17 cellular contexts compared by ENCODE assay signal in the genomic region with DNA sequence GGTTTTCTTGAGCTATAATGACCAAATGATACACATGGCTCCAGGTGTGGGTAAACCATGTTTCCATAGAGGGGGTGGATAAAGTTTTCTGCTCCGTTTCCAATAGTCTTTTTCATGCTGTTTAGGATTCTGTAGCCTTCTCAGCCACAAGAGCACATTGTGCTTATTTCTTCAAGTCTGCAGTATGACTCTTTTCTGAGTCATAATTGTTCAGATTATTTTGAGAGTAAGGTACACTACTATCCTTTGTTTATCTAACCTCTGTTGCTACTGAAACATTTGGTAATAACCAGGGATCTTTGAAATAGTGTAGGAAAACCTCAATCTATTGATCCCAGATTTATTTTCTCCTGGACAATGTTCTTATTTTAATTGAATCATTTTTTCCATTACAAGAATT.
A peak's percentile ranks its signal among the peaks of the same experiment; 100 is the strongest.
DNase-seq lines count a peak whose midpoint lies in the region; FAIRE-seq and TF ChIP-seq lines count a peak whose summit lies in the region.
"Had no signal": no experiment of that assay in that cellular context is flagged by ENCODE, and none has a peak within 500 bp of the region (broad histone marks: within the 10 kb centered on the region; RNA-seq: fewer than 3 reads in every experiment).

No MANE protein-coding gene starts in this region.

- H3K27ac Mint-ChIP-seq in MCF 10A (ENCODE audit: low read depth, unreplicated experiment), result peak overlapping the region; percentile 90
- H3K27ac Mint-ChIP-seq: CD4-positive, alpha-beta memory T cell; T-helper 17 cell had no signal

- CTCF ChIA-PET in MCF 10A (lab: Yijun Ruan, JAX), result interaction anchor here (0.6 kb wide), 1 partner anchor 285 kb away, joined by 4 read pairs; no protein-coding TSS in a partner anchor

- in situ Hi-C loops in brain microvascular endothelial cell (cut with HindIII; ENCODE audit: low pct_ligation_motif_present, low sequenced_read_pairs), result no loop called here

- peaks cover under 1 to 31% of the 10 kb centered on the region in 2 donors for H3K9me3 ChIP-seq in breast epithelium
- no peaks in the 10 kb centered on the region for H3K9me3 ChIP-seq in small intestine (ENCODE audit: control insufficient read depth, low read depth)

- H3K36me3 ChIP-seq in breast epithelium (no peaks in the 10 kb centered on the region), brain microvascular endothelial cell (replicated peaks) (no peaks in the 10 kb centered on the region), small intestine (ENCODE audit: control insufficient read depth in 2 of 2, insufficient read depth in 2 of 2, low read length in 2 of 2) (no peaks in the 10 kb centered on the region)

- H3K4me3 Mint-ChIP-seq in MCF 10A (ENCODE audit: unreplicated experiment), result no peak overlapping the region
- H3K4me3 Mint-ChIP-seq: CD4-positive, alpha-beta memory T cell; T-helper 17 cell had no signal

- H3K27ac ChIP-seq in breast epithelium, result no peak overlapping the region
- peak overlapping the region; percentile 72 for H3K27ac ChIP-seq in brain microvascular endothelial cell
- H3K27ac ChIP-seq in small intestine (ENCODE audit: low read depth in 1 of 2, low read length in 1 of 2), result no peak overlapping the region

- DNase-seq in MCF 10A (ENCODE audit: unreplicated experiment) (peak; percentile 72), breast epithelium (ENCODE audit: low spot score in 2 of 2) (no peak), brain microvascular endothelial cell (peak; percentile 51), foreskin melanocyte (peak; percentile 19), SW 1271 (lab: John Stamatoyannopoulos, UW) (no peak), posterior cingulate gyrus (no peak), DMS79 treated with DMSO at 0.1 percent for 48 hours (lab: John Stamatoyannopoulos, UW) (no peak), small intestine (no peak)
- DNase-seq: activated CD4-positive, alpha-beta T cell treated with anti-CD3 and anti-CD28 coated beads for 1 hour; activated naive CD4-positive, alpha-beta T cell treated with Interleukin-2 at 50 U/mL for 16 hours; CD4-positive, alpha-beta memory T cell; GDM1; MV-4-11; NCI-H2081 treated with DMSO at 0.1 percent for 48 hours; SHP77; T-helper 17 cell had no signal

- peaks cover 12% of the 10 kb centered on the region for H3K4me1 Mint-ChIP-seq in MCF 10A (ENCODE audit: insufficient read depth, unreplicated experiment)
- H3K4me1 Mint-ChIP-seq: CD4-positive, alpha-beta memory T cell; T-helper 17 cell had no signal

- TF ChIP-seq POLR2A in breast epithelium (IDR thresholded peaks at IDR 0.05), result no peak

- H3K36me3 Mint-ChIP-seq in MCF 10A (ENCODE audit: insufficient read depth, unreplicated experiment), result no peaks in the 10 kb centered on the region
- H3K36me3 Mint-ChIP-seq: CD4-positive, alpha-beta memory T cell had no signal

- TF ChIP-seq CTCF in MCF 10A (IDR thresholded peaks at IDR 0.05; ENCODE audit: unreplicated experiment) (no peak), breast epithelium (IDR thresholded peaks at IDR 0.05) (no peak), brain microvascular endothelial cell (IDR thresholded peaks at IDR 0.05; ENCODE audit: low read depth, low read length, missing control alignments) (no peak)

- FAIRE-seq in small intestine (lab: Jason Lieb, UNC), result no peak
- FAIRE-seq: A204.1 had no signal

- BruUV-seq in MCF 10A (replicated peaks; lab: Mats Ljungman, UMichigan), result no TSS peak

- intact Hi-C loops in MCF 10A (cut with micrococcal nuclease), result no loop called here
- intact Hi-C loops in breast epithelium (cut with DNase I; ENCODE audit: low total_unique reads), result no loop called here
- intact Hi-C loops in posterior cingulate gyrus (cut with DNase I), result no loop called here

- no peaks in the 10 kb centered on the region for H3K27me3 ChIP-seq in breast epithelium
- H3K27me3 ChIP-seq in brain microvascular endothelial cell (replicated peaks), result no peaks in the 10 kb centered on the region
- no peaks in the 10 kb centered on the region for H3K27me3 ChIP-seq in small intestine (ENCODE audit: control insufficient read depth in 2 of 2, insufficient read depth in 2 of 2, low read length in 2 of 2)

- H3K27me3 Mint-ChIP-seq in MCF 10A (ENCODE audit: insufficient read depth, unreplicated experiment), result no peaks in the 10 kb centered on the region
- H3K27me3 Mint-ChIP-seq: CD4-positive, alpha-beta memory T cell; T-helper 17 cell had no signal

- WGBS in small intestine, 3 donors, result 52 to 59% (median 53%) methylated on average over 1 of the region's 1 CpG

- H3K4me1 ChIP-seq in breast epithelium, result no peaks in the 10 kb centered on the region
- H3K4me1 ChIP-seq in small intestine (ENCODE audit: control insufficient read depth in 2 of 2, insufficient read depth in 1 of 2, low read depth in 1 of 2, low read length in 1 of 2), result no peaks in the 10 kb centered on the region

- no peak overlapping the region for H3K4me3 ChIP-seq in breast epithelium
- no peak overlapping the region for H3K4me3 ChIP-seq in brain microvascular endothelial cell (ENCODE audit: low read depth, low read length)
- H3K4me3 ChIP-seq in small intestine (ENCODE audit: low read depth in 1 of 2, low read length in 2 of 2), result no peak overlapping the region

- POLR2A ChIA-PET in MCF 10A (lab: Yijun Ruan, JAX), result interaction anchor here (0.9 to 1.8 kb wide), 3 partner anchors 18 to 46 kb away, joined by 3 to 6 read pairs (median 4); no protein-coding TSS in a partner anchor

- peaks cover 27% of the 10 kb centered on the region for H3K9me3 Mint-ChIP-seq in MCF 10A (ENCODE audit: unreplicated experiment)

Comparison
In these comparisons a context has a peak if more than half of its experiments do, and no peak if none do; other contexts are left out.
1. DNase-seq: peak in MCF 10A (single experiment), brain microvascular endothelial cell (single experiment) and foreskin melanocyte (single experiment); none in breast epithelium (0 of 2), SW 1271 (0 of 2), posterior cingulate gyrus (0 of 10), DMS79 treated with DMSO at 0.1 percent for 48 hours (single experiment) and small intestine (single experiment).